2 cellular contexts compared by ENCODE assay signal in the genomic region with DNA sequence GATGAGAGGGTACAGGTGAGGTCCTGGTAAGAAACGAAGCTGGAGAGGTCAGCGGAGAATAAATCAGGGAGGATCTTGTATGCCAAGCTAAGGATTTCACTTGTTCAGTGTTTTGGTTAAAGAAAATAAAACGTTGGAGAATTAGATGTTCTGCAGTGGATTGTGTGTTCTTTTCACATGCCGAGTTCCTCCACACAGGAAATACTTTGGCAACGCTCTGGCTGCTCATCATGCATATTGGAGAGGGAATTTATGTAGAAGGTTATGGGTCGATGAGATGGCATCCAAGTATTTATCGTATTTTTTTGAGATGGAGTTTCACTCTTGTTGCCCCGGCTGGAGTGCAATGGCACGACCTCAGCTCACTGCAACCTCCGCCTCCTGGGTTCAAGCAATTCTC.
TF ChIP-seq lines count a peak whose summit lies in the region.

No MANE protein-coding gene starts in this region.

TF ChIP-seq in SK-N-SH treated with all-trans-retinoic acid at 6 μM for 48 hours, 23 proteins besides CTCF, POLR2A, EP300 and RAD21 (continued from another document):
- no peak for TF ChIP-seq CSRNP3 (CRISPR knock-in tag; IDR thresholded peaks at IDR 0.05)
- TF ChIP-seq ZC3H10 (CRISPR knock-in tag; IDR thresholded peaks at IDR 0.05): no peak
- no peak for TF ChIP-seq TOX (CRISPR knock-in tag; IDR thresholded peaks at IDR 0.05; ENCODE audit: borderline replicate concordance)
- no peak for TF ChIP-seq ARNTL (CRISPR knock-in tag; IDR thresholded peaks at IDR 0.05; ENCODE audit: borderline replicate concordance, low read depth)
- no peak for TF ChIP-seq ESRRG (CRISPR knock-in tag; IDR thresholded peaks at IDR 0.05)
- no peak for TF ChIP-seq PPARA (CRISPR knock-in tag; IDR thresholded peaks at IDR 0.05; ENCODE audit: borderline replicate concordance)
- TF ChIP-seq TCF4 (CRISPR knock-in tag; IDR thresholded peaks at IDR 0.05; ENCODE audit: borderline replicate concordance): no peak
- no peak for TF ChIP-seq ZNF8 (CRISPR knock-in tag; IDR thresholded peaks at IDR 0.05)
- no peak for TF ChIP-seq GLIS3 (CRISPR knock-in tag; IDR thresholded peaks at IDR 0.05)
- no peak for TF ChIP-seq OSR1 (CRISPR knock-in tag; IDR thresholded peaks at IDR 0.05)
- TF ChIP-seq RARB (CRISPR knock-in tag; IDR thresholded peaks at IDR 0.05): no peak

TF ChIP-seq in HCT116, 20 proteins besides CTCF, POLR2A, EP300 and RAD21 (continued from another document):
- TF ChIP-seq, protein P1, sequence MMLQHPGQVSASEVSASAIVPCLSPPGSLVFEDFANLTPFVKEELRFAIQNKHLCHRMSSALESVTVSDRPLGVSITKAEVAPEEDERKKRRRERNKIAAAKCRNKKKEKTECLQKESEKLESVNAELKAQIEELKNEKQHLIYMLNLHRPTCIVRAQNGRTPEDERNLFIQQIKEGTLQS (IDR thresholded peaks at IDR 0.05): no peak
- no peak for TF ChIP-seq CEBPB (IDR thresholded peaks at IDR 0.05; ENCODE audit: low read depth)
